Comparison of ENCODE assay signal across 8 cellular contexts in genomic region chr13:36820222-36820621, GRCh38. TPM values are rescaled to one million over a fixed set of nuclear protein-coding genes. Genes with fewer than 3 reads are reported as not detected.
A peak's percentile ranks its signal among the peaks of the same experiment; 100 is the strongest.
DNase-seq lines count a peak whose midpoint lies in the region; ATAC-seq, FAIRE-seq and TF ChIP-seq lines count a peak whose summit lies in the region.

No MANE protein-coding gene starts in this region.

- ATAC-seq in DND-41 (ENCODE audit: insufficient read depth, low read depth) (peak; percentile 12; the same call in 2 of the 3 replicates), GM21367 (IDR thresholded peaks at IDR 0.05; ENCODE audit: unreplicated experiment) (peak; percentile 62), HG03571 (IDR thresholded peaks at IDR 0.05; ENCODE audit: unreplicated experiment) (peak; percentile 46), K562 (peak; percentile 27), sciatic nerve (no peak)
- ATAC-seq in natural killer cell treated with Interleukin-12 subunit alpha and Interleukin-12 subunit beta and Interleukin-15 and Interleukin-18, amount 100 ng/mL, for 72 hours = peak in 1 of 2 donors; percentile 56

- H3K79me2 ChIP-seq in DND-41 (ENCODE audit: insufficient read depth, low read length) (peaks cover 62% of the 10 kb centered on the region), K562 (ENCODE audit: control insufficient read depth, insufficient read depth, low read length) (peaks cover 36% of the 10 kb centered on the region)

- peak; percentile 42 for FAIRE-seq in K562 (lab: Jason Lieb, UNC)

- H3K36me3 ChIP-seq in DND-41 (ENCODE audit: insufficient read depth, low read length) (peaks cover 14% of the 10 kb centered on the region), K562 (ENCODE audit: control insufficient read depth, insufficient read depth, low read length) (peaks cover 6% of the 10 kb centered on the region; the same call in 1 of the 3 replicates)

- H4K20me1 ChIP-seq in DND-41 (ENCODE audit: insufficient read depth, low read length) (peaks cover 33% of the 10 kb centered on the region), K562 (replicated peaks; ENCODE audit: control insufficient read depth, insufficient read depth, low read length) (no peaks in the 10 kb centered on the region)

- H3K4me3 Mint-ChIP-seq in natural killer cell treated with Interleukin-12 subunit alpha and Interleukin-12 subunit beta and Interleukin-15 and Interleukin-18, amount 100 ng/mL, for 72 hours = peak overlapping the region; percentile 96

- intact Hi-C loops in K562 (cut with micrococcal nuclease) = no loop called here
- intact Hi-C loops in sciatic nerve (cut with DNase I) = no loop called here

- H2AFZ ChIP-seq in DND-41 (ENCODE audit: low read depth, low read length) (peak overlapping the region; percentile 84), K562 (ENCODE audit: low read depth, low read length) (peak overlapping the region; percentile 81; the same call in 1 of the 2 replicates)

- no peaks in the 10 kb centered on the region for H3K9me3 Mint-ChIP-seq in natural killer cell treated with Interleukin-12 subunit alpha and Interleukin-12 subunit beta and Interleukin-15 and Interleukin-18, amount 100 ng/mL, for 72 hours

- no peak for TF ChIP-seq CTCF in DND-41 (IDR thresholded peaks at IDR 0.05; ENCODE audit: borderline replicate concordance, extremely low read depth, low read length, poor library complexity, severe bottlenecking)
- no peak for TF ChIP-seq CTCF in K562 (IDR thresholded peaks at IDR 0.05 in 2 of 3, conservative IDR thresholded peaks at IDR 0.05 in 1 of 3; ENCODE audit: insufficient read depth in 2 of 3, low read depth in 1 of 3, low read length in 3 of 3)

- no peaks in the 10 kb centered on the region for H3K9me1 ChIP-seq in K562 (ENCODE audit: control insufficient read depth, insufficient read depth, low read length)

- H3K9me3 ChIP-seq in DND-41 (ENCODE audit: insufficient read depth, low read length, severe bottlenecking) (no peaks in the 10 kb centered on the region), K562 (replicated peaks; ENCODE audit: control insufficient read depth, insufficient read depth, low read depth, low read length) (no peaks in the 10 kb centered on the region)

- H3K27ac Mint-ChIP-seq in natural killer cell treated with Interleukin-12 subunit alpha and Interleukin-12 subunit beta and Interleukin-15 and Interleukin-18, amount 100 ng/mL, for 72 hours = peak overlapping the region; percentile 87 to 89

- H3K4me1 ChIP-seq in DND-41 (ENCODE audit: insufficient read depth, low read length) = peaks cover 53% of the 10 kb centered on the region
- peaks cover 2 to 17% of the 10 kb centered on the region in 2 experiments; a peak in 3 of 5 replicates for H3K4me1 ChIP-seq in K562 (replicated peaks in 1 of 2; ENCODE audit: control insufficient read depth in 2 of 2, insufficient read depth in 2 of 2, low read length in 2 of 2)

- TF ChIP-seq EP300 in K562 (IDR thresholded peaks at IDR 0.05; ENCODE audit: low read length) = no peak

- peaks cover 5% of the 10 kb centered on the region for H3K36me3 Mint-ChIP-seq in natural killer cell treated with Interleukin-12 subunit alpha and Interleukin-12 subunit beta and Interleukin-15 and Interleukin-18, amount 100 ng/mL, for 72 hours

- TF ChIP-seq RAD21 in K562 (CRISPR knock-in tag; conservative IDR thresholded peaks at IDR 0.05 in 1 of 2, IDR thresholded peaks at IDR 0.05 in 1 of 2) = no peak

- DNase-seq in DND-41 (no peak), K562 (ENCODE audit: extremely low read depth in 1 of 4, low spot score in 3 of 4) (no peak), NCI-H2029 treated with DMSO at 0.1 percent for 48 hours (lab: John Stamatoyannopoulos, UW) (no peak), caudate nucleus (lab: John Stamatoyannopoulos, UW) (no peak), sciatic nerve (ENCODE audit: low spot score) (no peak)
- no peak for DNase-seq in natural killer cell treated with Interleukin-12 subunit alpha and Interleukin-12 subunit beta and Interleukin-15 and Interleukin-18, amount 100 ng/mL, for 72 hours (ENCODE audit: low spot score)

- POLR2A ChIA-PET in K562 (lab: Yijun Ruan, JAX) = no interaction called here

- H3K27me3 ChIP-seq in DND-41 (ENCODE audit: insufficient read depth, low read length, poor library complexity) (no peaks in the 10 kb centered on the region), K562 (ENCODE audit: control insufficient read depth in 2 of 2, insufficient read depth in 2 of 2, low read length in 2 of 2) (no peaks in the 10 kb centered on the region)

- H3K4me3 ChIP-seq in DND-41 (ENCODE audit: low read depth in 1 of 2, low read length in 2 of 2) (peak overlapping the region; percentile 37 to 75), K562 (peak overlapping the region; percentile 78)

- peak overlapping the region; percentile 91 for H3K9ac ChIP-seq in DND-41 (ENCODE audit: low read depth, low read length)
- H3K9ac ChIP-seq in K562 (ENCODE audit: insufficient read depth in 1 of 2, low read depth in 2 of 2, low read length in 2 of 2) = peak overlapping the region in 1 of 2 experiments; percentile 65; a peak in 2 of 4 replicates

- H3K4me2 ChIP-seq in DND-41 (ENCODE audit: insufficient read depth, low read length) (peak overlapping the region; percentile 79), K562 (ENCODE audit: insufficient read depth, low read length) (peak overlapping the region; percentile 90)

- CTCF ChIA-PET in K562 (lab: Yijun Ruan, JAX; ENCODE audit: low intra/inter-chr PET ratio) = no interaction called here

- TF ChIP-seq POLR2A in K562 (conservative IDR thresholded peaks at IDR 0.05) = no peak

- H3K4me1 Mint-ChIP-seq in natural killer cell treated with Interleukin-12 subunit alpha and Interleukin-12 subunit beta and Interleukin-15 and Interleukin-18, amount 100 ng/mL, for 72 hours (ENCODE audit: low read depth in 2 of 2) = peaks cover 41 to 50% of the 10 kb centered on the region in 2 donors

- in situ Hi-C loops in K562 (cut with MboI) = no loop called here

- TSS peak; percentile 38 for BruUV-seq in K562 (replicated peaks; lab: Mats Ljungman, UMichigan)

- H3K27ac ChIP-seq in DND-41 (ENCODE audit: low read length) (peak overlapping the region; percentile 76), K562 (ENCODE audit: extremely low read depth, low read depth, low read length) (peak overlapping the region; percentile 69; the same call in 2 of the 3 replicates), caudate nucleus (ENCODE audit: low read depth, low read length) (no peak overlapping the region)

- peaks cover 8% of the 10 kb centered on the region in 2 donors for H3K27me3 Mint-ChIP-seq in natural killer cell treated with Interleukin-12 subunit alpha and Interleukin-12 subunit beta and Interleukin-15 and Interleukin-18, amount 100 ng/mL, for 72 hours

- 4% methylated on average over 4 of the region's 4 CpGs for WGBS in K562 (ENCODE audit: insufficient coverage, low coverage, missing lambda C conversion rate)

TF ChIP-seq in K562, 482 proteins besides CTCF, POLR2A, EP300 and RAD21 (continues in another document):
- TF ChIP-seq HDGF (IDR thresholded peaks at IDR 0.05) = no peak
- TF ChIP-seq ZNF398 (CRISPR knock-in tag; IDR thresholded peaks at IDR 0.05) = no peak
- no peak for TF ChIP-seq BCL6 (CRISPR knock-in tag; IDR thresholded peaks at IDR 0.05)
- TF ChIP-seq SAFB (IDR thresholded peaks at IDR 0.05; ENCODE audit: borderline replicate concordance, low read depth, low read length) = no peak
- no peak for TF ChIP-seq ZNF347 (CRISPR knock-in tag; IDR thresholded peaks at IDR 0.05; ENCODE audit: low read depth)
- TF ChIP-seq ZNF384 (IDR thresholded peaks at IDR 0.05; ENCODE audit: low read depth, low read length) = no peak
- TF ChIP-seq ZNF175 (CRISPR knock-in tag; IDR thresholded peaks at IDR 0.05; ENCODE audit: low read depth) = no peak
- TF ChIP-seq SNIP1 (IDR thresholded peaks at IDR 0.05; ENCODE audit: low read depth) = no peak
- no peak for TF ChIP-seq ZNF79 (CRISPR knock-in tag; IDR thresholded peaks at IDR 0.05; ENCODE audit: low read depth)
- TF ChIP-seq U2AF1 (optimal IDR thresholded peaks at IDR 0.05; ENCODE audit: low read depth, low read length) = no peak

RNA-seq across cellular contexts. Expression of gene RFXAP, which starts 1.2 kb away (rescaled TPM):
- 4.6 and 10.9 TPM in 2 replicates for total RNA-seq in K562 (2011; cell fraction: chromatin; rRNA removed; ENCODE audit: low replicate concordance)
- 2.5 and 3.7 TPM in 2 replicates for total RNA-seq in K562 (2011; cell fraction: nucleolus; rRNA removed)
- total RNA-seq in K562 (2011; cell fraction: nucleoplasm; rRNA removed) = 8.8 and 16.9 TPM in 2 replicates
- total RNA-seq in K562 (2014; rRNA removed) (2.4 and 3.2 TPM in 2 replicates), K562 (2014; rRNA removed; fragmentation: Illumina TruSeq; extraction: Trizol) (2.9 and 3.7 TPM in 2 replicates), K562 (2015; rRNA removed; fragmentation: Illumina TruSeq; extraction: Trizol) (2.8 and 2.9 TPM in 2 replicates), K562 (2021) (7.0 and 9.7 TPM in 2 replicates), sciatic nerve (8.5 TPM)
- polyA plus RNA-seq in K562 (2011; rRNA removed) (8.1 and 8.6 TPM in 2 replicates), K562 (2014; fragmentation: Illumina TruSeq; extraction: Trizol) (6.1 and 6.9 TPM in 2 replicates), K562 (2014; fragmentation: Nextera tagmentation; extraction: Ambion mirVana) (1 to 10 TPM; 2.1 to 2.7 TPM), K562 (2014; rRNA removed) (8.0 and 8.2 TPM in 2 replicates)
- polyA plus RNA-seq in K562 (2011; cell fraction: cytosol; rRNA removed) = 2.1 and 4.2 TPM in 2 replicates
- polyA plus RNA-seq in K562 (2011; cell fraction: nucleus; rRNA removed) = 7.7 and 12.5 TPM in 2 replicates
- polyA plus RNA-seq in K562 (2012) = 8.0 and 8.4 TPM in 2 replicates
- 2.6 and 3.8 TPM in 2 replicates for polyA minus RNA-seq in K562 (2011; rRNA and poly(A)+ RNA removed)
- 1.0 and 2.9 TPM in 2 replicates for polyA minus RNA-seq in K562 (2011; cell fraction: cytosol; rRNA and poly(A)+ RNA removed)
- 2.0 and 3.6 TPM in 2 replicates for polyA minus RNA-seq in K562 (2011; cell fraction: nucleus; rRNA and poly(A)+ RNA removed)
- total RNA-seq in natural killer cell treated with Interleukin-12 subunit alpha and Interleukin-12 subunit beta and Interleukin-15 and Interleukin-18, amount 100 ng/mL, for 72 hours = 10 to 100 TPM in 1 of 2 donors, 1 to 10 TPM in 1; 6.7 to 13.6 TPM
